ENCODE assay signal across 8 cellular contexts in the genomic region with DNA sequence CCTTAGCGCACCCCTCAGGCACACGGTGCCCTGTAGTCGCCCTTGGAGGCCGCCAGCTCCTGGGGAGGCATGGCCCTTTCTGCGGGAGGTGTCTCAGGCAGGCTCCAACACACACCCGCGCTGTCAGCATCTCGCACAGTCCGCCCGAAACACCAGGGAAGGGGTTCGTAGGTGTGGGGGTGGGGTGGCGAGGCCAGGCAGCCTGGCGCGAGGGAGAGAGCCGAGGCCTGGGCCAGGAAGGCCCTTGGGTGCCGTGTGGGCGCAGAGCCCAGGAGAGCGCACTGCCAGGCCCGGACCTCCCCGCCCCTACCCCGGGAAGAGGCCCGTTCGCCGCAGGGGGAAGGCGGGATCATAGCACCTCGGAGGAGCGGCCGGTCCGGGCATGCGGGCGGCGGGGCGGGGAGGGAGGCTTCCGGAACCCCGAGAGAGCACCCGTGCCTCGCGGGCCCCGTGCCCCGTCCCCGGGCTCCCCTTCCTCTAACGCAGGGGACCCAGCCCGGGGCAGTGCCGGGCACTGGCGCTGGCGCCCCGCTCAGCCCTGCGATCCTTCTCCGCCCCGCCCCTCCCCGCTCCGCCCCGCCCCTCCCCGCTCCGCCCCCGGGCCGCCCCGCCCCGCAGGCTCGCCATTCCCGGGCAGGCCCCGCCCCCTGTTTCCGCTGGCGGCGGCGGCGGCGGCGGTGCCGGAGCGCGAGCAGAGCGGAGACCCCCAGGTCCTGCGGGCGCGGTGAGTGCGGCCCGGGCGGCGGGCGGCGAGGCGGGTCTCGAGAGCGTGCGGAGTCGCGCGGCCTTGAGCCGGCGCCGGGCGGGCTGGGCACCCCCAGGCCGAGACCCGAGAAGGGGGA. TPM values are rescaled to one million over a fixed set of nuclear protein-coding genes. Genes with fewer than 3 reads are reported as not detected.
DNase-seq lines count a peak whose midpoint lies in the region; ATAC-seq and TF ChIP-seq lines count a peak whose summit lies in the region.

Gene TSPAN9, plus strand, starts transcription at position 650 of the 842 bp plus-strand sequence. CDS start 123,815 bp downstream, outside the sequence.

- H3K27ac Mint-ChIP-seq in effector memory CD8-positive, alpha-beta T cell = peak within 1 kb of the TSS; percentile 62 to 75

- H3K79me2 ChIP-seq in mesendoderm (ENCODE audit: control insufficient read depth, insufficient read depth, low read length) = no peaks in the 10 kb centered on the region

- H3K27me3 Mint-ChIP-seq in effector memory CD8-positive, alpha-beta T cell = no peaks in the 10 kb centered on the region

- no peak within 1 kb of the TSS for H2BK15ac ChIP-seq in mesendoderm (replicated peaks; ENCODE audit: low read depth)

- H3K4ac ChIP-seq in mesendoderm (ENCODE audit: low read depth, low read length) = peak within 1 kb of the TSS; percentile 48

- peak within 1 kb of the TSS; percentile 77 for H3K9ac ChIP-seq in mesendoderm (ENCODE audit: low read length)

- peak within 1 kb of the TSS; percentile 93 for H3K4me2 ChIP-seq in mesendoderm (ENCODE audit: low read length)

- no peak within 1 kb of the TSS for H2BK5ac ChIP-seq in mesendoderm (ENCODE audit: low read length)

- no peak within 1 kb of the TSS for H4K5ac ChIP-seq in mesendoderm (ENCODE audit: low read length)

- ATAC-seq in HG02759 (IDR thresholded peaks at IDR 0.05; ENCODE audit: unreplicated experiment) = peak; percentile 78
- ATAC-seq in effector memory CD8-positive, alpha-beta T cell (replicated peaks) = peak; percentile 78

- no peak within 1 kb of the TSS for H4K8ac ChIP-seq in mesendoderm (ENCODE audit: low read depth, low read length)

- peaks cover 2% of the 10 kb centered on the region for H3K79me1 ChIP-seq in mesendoderm (ENCODE audit: low read length)

- peak within 1 kb of the TSS; percentile 80 for H3K23ac ChIP-seq in mesendoderm (ENCODE audit: low read length)

- peak within 1 kb of the TSS; percentile 97 for H3K18ac ChIP-seq in mesendoderm (ENCODE audit: low read length)

- H3K4me3 Mint-ChIP-seq in effector memory CD8-positive, alpha-beta T cell = peak within 1 kb of the TSS; percentile 84 to 88

- H3K4me1 ChIP-seq in mesendoderm (ENCODE audit: control insufficient read depth, low read depth, low read length) = peaks cover 2% of the 10 kb centered on the region

- H3K27me3 ChIP-seq in mesendoderm (ENCODE audit: insufficient read depth, low read length, poor library complexity) = no peaks in the 10 kb centered on the region

- H2BK120ac ChIP-seq in mesendoderm (ENCODE audit: low read depth, low read length) = no peak within 1 kb of the TSS

- H2AK5ac ChIP-seq in mesendoderm (ENCODE audit: low read length) = no peak within 1 kb of the TSS

- H3K4me3 ChIP-seq in GM12864 (ENCODE audit: low read depth, low read length) = peak within 1 kb of the TSS; percentile 62
- H3K4me3 ChIP-seq in mesendoderm (ENCODE audit: low read length) = peak within 1 kb of the TSS; percentile 56

- H3K4me1 Mint-ChIP-seq in effector memory CD8-positive, alpha-beta T cell (ENCODE audit: low read depth in 2 of 2) = peaks cover 0 to 11% of the 10 kb centered on the region in 2 donors

- no peak within 1 kb of the TSS for H3K27ac ChIP-seq in mesendoderm (ENCODE audit: low read depth, low read length)

- no peaks in the 10 kb centered on the region for H3K36me3 ChIP-seq in mesendoderm (ENCODE audit: control insufficient read depth, insufficient read depth, low read length)

- peak within 1 kb of the TSS; percentile 96 for H3K56ac ChIP-seq in mesendoderm (ENCODE audit: low read length)

- no peaks in the 10 kb centered on the region for H3K9me3 Mint-ChIP-seq in effector memory CD8-positive, alpha-beta T cell

- TF ChIP-seq CTCF in GM12864 (IDR thresholded peaks at IDR 0.05; ENCODE audit: low read depth, low read length, missing control alignments) = no peak

- DNase-seq in GM12864 (ENCODE audit: low read depth) (no peak), NCI-H2227 (lab: John Stamatoyannopoulos, UW; ENCODE audit: unreplicated experiment) (peak; percentile 67), mesendoderm (peak; percentile 45)
- peak; percentile 24 to 41 for DNase-seq in activated CD8-positive, alpha-beta memory T cell treated with anti-CD3 and anti-CD28 coated beads for 4 hours (ENCODE audit: low read depth in 2 of 2)
- peak; percentile 49 to 59 (median 50) for DNase-seq in effector memory CD8-positive, alpha-beta T cell
- peak; percentile 38 for DNase-seq in stimulated activated CD8-positive, alpha-beta memory T cell treated with anti-CD3 and anti-CD28 coated beads, Interleukin-15, amount 100 ng/mL, for 1 hour (ENCODE audit: low read depth)
- DNase-seq in NK-92 treated with Interleukin-12 subunit alpha and Interleukin-12 subunit beta, amount 100 ng/mL, for 24 hours (lab: John Stamatoyannopoulos, UW) = no peak

- no CpG with 5 or more reads among the region's 95 CpGs for WGBS in mesendoderm (ENCODE audit: extremely low coverage, insufficient coverage, low lambda C conversion rate)

- H3K36me3 Mint-ChIP-seq in effector memory CD8-positive, alpha-beta T cell (ENCODE audit: insufficient read depth) = peaks cover 5% of the 10 kb centered on the region

RNA-seq across cellular contexts. Expression of gene TSPAN9, which starts in this region (rescaled TPM):
- 13.2 TPM for polyA plus RNA-seq in mesendoderm (2013, experiment 1 of 2)
- 12.5 TPM for polyA plus RNA-seq in mesendoderm (2013, experiment 2 of 2)

Comparison
In these comparisons a context has a peak if more than half of its experiments do, and no peak if none do; other contexts are left out.
1. DNase-seq: peak in NCI-H2227 (single experiment), activated CD8-positive, alpha-beta memory T cell treated with anti-CD3 and anti-CD28 coated beads for 4 hours (2 of 2), effector memory CD8-positive, alpha-beta T cell (3 of 3), mesendoderm (single experiment) and stimulated activated CD8-positive, alpha-beta memory T cell treated with anti-CD3 and anti-CD28 coated beads, Interleukin-15, amount 100 ng/mL, for 1 hour (single experiment); none in GM12864 (single experiment) and NK-92 treated with Interleukin-12 subunit alpha and Interleukin-12 subunit beta, amount 100 ng/mL, for 24 hours (single experiment).